Comparison of ENCODE assay signal across 1 cellular context in the genomic region with DNA sequence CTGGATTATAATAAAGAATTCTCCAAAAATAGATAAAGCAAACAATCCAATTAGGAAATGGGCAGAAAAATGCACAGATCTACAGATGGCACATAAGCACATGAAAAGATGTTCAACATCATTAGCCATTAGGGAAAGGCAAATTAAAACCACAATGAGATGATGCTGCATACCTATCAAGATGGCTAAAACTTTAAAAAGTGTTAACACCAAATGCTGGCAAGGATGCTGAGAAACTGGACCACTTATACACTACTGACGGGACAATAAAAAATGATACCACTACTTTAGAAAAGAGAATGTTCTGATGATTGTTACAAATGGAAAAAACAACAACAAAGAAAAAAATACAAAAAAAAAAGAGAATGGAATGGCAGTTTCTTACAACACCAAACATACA.
TF ChIP-seq lines count a peak whose summit lies in the region.

No MANE protein-coding gene starts in this region.

TF ChIP-seq in K562, 482 proteins besides CTCF, POLR2A, EP300 and RAD21 (continued from another document):
- TF ChIP-seq, protein P1, sequence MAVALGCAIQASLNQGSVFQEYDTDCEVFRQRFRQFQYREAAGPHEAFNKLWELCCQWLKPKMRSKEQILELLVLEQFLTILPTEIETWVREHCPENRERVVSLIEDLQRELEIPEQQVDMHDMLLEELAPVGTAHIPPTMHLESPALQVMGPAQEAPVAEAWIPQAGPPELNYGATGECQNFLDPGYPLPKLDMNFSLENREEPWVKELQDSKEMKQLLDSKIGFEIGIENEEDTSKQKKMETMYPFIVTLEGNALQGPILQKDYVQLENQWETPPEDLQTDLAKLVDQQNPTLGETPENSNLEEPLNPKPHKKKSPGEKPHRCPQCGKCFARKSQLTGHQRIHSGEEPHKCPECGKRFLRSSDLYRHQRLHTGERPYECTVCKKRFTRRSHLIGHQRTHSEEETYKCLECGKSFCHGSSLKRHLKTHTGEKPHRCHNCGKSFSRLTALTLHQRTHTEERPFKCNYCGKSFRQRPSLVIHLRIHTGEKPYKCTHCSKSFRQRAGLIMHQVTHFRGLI (CRISPR knock-in tag; IDR thresholded peaks at IDR 0.05): no peak
- TF ChIP-seq, protein P2, sequence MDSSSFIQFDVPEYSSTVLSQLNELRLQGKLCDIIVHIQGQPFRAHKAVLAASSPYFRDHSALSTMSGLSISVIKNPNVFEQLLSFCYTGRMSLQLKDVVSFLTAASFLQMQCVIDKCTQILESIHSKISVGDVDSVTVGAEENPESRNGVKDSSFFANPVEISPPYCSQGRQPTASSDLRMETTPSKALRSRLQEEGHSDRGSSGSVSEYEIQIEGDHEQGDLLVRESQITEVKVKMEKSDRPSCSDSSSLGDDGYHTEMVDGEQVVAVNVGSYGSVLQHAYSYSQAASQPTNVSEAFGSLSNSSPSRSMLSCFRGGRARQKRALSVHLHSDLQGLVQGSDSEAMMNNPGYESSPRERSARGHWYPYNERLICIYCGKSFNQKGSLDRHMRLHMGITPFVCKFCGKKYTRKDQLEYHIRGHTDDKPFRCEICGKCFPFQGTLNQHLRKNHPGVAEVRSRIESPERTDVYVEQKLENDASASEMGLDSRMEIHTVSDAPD (CRISPR knock-in tag; IDR thresholded peaks at IDR 0.05): no peak
- TF ChIP-seq, protein P3, sequence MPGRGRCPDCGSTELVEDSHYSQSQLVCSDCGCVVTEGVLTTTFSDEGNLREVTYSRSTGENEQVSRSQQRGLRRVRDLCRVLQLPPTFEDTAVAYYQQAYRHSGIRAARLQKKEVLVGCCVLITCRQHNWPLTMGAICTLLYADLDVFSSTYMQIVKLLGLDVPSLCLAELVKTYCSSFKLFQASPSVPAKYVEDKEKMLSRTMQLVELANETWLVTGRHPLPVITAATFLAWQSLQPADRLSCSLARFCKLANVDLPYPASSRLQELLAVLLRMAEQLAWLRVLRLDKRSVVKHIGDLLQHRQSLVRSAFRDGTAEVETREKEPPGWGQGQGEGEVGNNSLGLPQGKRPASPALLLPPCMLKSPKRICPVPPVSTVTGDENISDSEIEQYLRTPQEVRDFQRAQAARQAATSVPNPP (IDR thresholded peaks at IDR 0.05; ENCODE audit: borderline replicate concordance, insufficient read depth, insufficient read length): no peak
- TF ChIP-seq GTF2F1 (IDR thresholded peaks at IDR 0.05; ENCODE audit: low read depth, low read length) (no peak), NRF1 (conservative IDR thresholded peaks at IDR 0.05 in 1 of 2, IDR thresholded peaks at IDR 0.05 in 1 of 2) (no peak), PHB2 (IDR thresholded peaks at IDR 0.05; ENCODE audit: low read depth) (no peak), RUNX1 (IDR thresholded peaks at IDR 0.05; ENCODE audit: low read depth) (no peak), DMBX1 (CRISPR knock-in tag; IDR thresholded peaks at IDR 0.05; ENCODE audit: borderline replicate concordance) (no peak), HDAC6 (IDR thresholded peaks at IDR 0.05; ENCODE audit: low read depth, low read length) (no peak), CBX1 (IDR thresholded peaks at IDR 0.05; ENCODE audit: low read depth) (no peak), ZBTB8A (IDR thresholded peaks at IDR 0.05; ENCODE audit: partially characterized antibody) (no peak)
- TF ChIP-seq, protein P4, sequence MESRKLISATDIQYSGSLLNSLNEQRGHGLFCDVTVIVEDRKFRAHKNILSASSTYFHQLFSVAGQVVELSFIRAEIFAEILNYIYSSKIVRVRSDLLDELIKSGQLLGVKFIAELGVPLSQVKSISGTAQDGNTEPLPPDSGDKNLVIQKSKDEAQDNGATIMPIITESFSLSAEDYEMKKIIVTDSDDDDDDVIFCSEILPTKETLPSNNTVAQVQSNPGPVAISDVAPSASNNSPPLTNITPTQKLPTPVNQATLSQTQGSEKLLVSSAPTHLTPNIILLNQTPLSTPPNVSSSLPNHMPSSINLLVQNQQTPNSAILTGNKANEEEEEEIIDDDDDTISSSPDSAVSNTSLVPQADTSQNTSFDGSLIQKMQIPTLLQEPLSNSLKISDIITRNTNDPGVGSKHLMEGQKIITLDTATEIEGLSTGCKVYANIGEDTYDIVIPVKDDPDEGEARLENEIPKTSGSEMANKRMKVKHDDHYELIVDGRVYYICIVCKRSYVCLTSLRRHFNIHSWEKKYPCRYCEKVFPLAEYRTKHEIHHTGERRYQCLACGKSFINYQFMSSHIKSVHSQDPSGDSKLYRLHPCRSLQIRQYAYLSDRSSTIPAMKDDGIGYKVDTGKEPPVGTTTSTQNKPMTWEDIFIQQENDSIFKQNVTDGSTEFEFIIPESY (CRISPR knock-in tag; IDR thresholded peaks at IDR 0.05): no peak
- TF ChIP-seq, protein P5, sequence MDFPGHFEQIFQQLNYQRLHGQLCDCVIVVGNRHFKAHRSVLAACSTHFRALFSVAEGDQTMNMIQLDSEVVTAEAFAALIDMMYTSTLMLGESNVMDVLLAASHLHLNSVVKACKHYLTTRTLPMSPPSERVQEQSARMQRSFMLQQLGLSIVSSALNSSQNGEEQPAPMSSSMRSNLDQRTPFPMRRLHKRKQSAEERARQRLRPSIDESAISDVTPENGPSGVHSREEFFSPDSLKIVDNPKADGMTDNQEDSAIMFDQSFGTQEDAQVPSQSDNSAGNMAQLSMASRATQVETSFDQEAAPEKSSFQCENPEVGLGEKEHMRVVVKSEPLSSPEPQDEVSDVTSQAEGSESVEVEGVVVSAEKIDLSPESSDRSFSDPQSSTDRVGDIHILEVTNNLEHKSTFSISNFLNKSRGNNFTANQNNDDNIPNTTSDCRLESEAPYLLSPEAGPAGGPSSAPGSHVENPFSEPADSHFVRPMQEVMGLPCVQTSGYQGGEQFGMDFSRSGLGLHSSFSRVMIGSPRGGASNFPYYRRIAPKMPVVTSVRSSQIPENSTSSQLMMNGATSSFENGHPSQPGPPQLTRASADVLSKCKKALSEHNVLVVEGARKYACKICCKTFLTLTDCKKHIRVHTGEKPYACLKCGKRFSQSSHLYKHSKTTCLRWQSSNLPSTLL (IDR thresholded peaks at IDR 0.05): no peak
- TF ChIP-seq, protein P6, sequence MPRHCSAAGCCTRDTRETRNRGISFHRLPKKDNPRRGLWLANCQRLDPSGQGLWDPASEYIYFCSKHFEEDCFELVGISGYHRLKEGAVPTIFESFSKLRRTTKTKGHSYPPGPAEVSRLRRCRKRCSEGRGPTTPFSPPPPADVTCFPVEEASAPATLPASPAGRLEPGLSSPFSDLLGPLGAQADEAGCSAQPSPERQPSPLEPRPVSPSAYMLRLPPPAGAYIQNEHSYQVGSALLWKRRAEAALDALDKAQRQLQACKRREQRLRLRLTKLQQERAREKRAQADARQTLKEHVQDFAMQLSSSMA (CRISPR knock-in tag; IDR thresholded peaks at IDR 0.05): no peak
TF ChIP-seq in K562: peak in this region for 5.
